ENCODE assay signal across 9 cellular contexts in genomic region chr7:44735403-44736165, GRCh38. TPM values are rescaled to one million over a fixed set of nuclear protein-coding genes. Genes with fewer than 3 reads are reported as not detected.
DNase-seq lines count a peak whose midpoint lies in the region; ATAC-seq and TF ChIP-seq lines count a peak whose summit lies in the region.
"Had no signal": no experiment of that assay in that cellular context is flagged by ENCODE, and none has a peak within 500 bp of the region (broad histone marks: within the 10 kb centered on the region; RNA-seq: fewer than 3 reads in every experiment).

No MANE protein-coding gene starts in this region.

- no peaks in the 10 kb centered on the region for H3K27me3 Mint-ChIP-seq in T-helper 2 cell treated with Interferon-gamma antibody and Interleukin-4, amounts not matched to agents 5 μg/mL and 100 μg/mL, for 36 hours (ENCODE audit: low read depth)

- WGBS in heart right ventricle, 2 donors = 84 to 87% methylated on average over 5 of the region's 5 CpGs

- no peaks in the 10 kb centered on the region for H3K27me3 ChIP-seq in heart right ventricle
- H3K27me3 ChIP-seq: cardiac muscle cell had no signal

- no peak for TF ChIP-seq CTCF in HFF-Myc (IDR thresholded peaks at IDR 0.05; ENCODE audit: low read depth, low read length, missing control alignments)
- no peak for TF ChIP-seq CTCF in heart right ventricle (IDR thresholded peaks at IDR 0.05)

- intact Hi-C loops in heart right ventricle (cut with DNase I) = no loop called here

- H3K4me3 Mint-ChIP-seq in T-helper 2 cell treated with Interferon-gamma antibody and Interleukin-4, amounts not matched to agents 5 μg/mL and 100 μg/mL, for 36 hours = no peak overlapping the region

- H3K9me3 Mint-ChIP-seq in T-helper 2 cell treated with Interferon-gamma antibody and Interleukin-4, amounts not matched to agents 5 μg/mL and 100 μg/mL, for 36 hours = no peaks in the 10 kb centered on the region

- no peaks in the 10 kb centered on the region for H3K36me3 Mint-ChIP-seq in T-helper 2 cell treated with Interferon-gamma antibody and Interleukin-4, amounts not matched to agents 5 μg/mL and 100 μg/mL, for 36 hours (ENCODE audit: low read depth)

- peak overlapping the region; percentile 73 for H3K27ac Mint-ChIP-seq in T-helper 2 cell treated with Interferon-gamma antibody and Interleukin-4, amounts not matched to agents 5 μg/mL and 100 μg/mL, for 36 hours

- H3K4me1 ChIP-seq in heart right ventricle = peaks cover 0 to 9% (median 0%) of the 10 kb centered on the region in 9 donors

- DNase-seq in AG08395 (ENCODE audit: low spot score) (peak; percentile 68), HFF-Myc (ENCODE audit: extremely low read depth, low read depth) (peak; percentile 96), fibroblast of peridontal ligament (ENCODE audit: extremely low read depth) (peak; percentile 98), iPS-NIHi11 (ENCODE audit: low spot score) (no peak), NCI-H1417 treated with DMSO at 0.1 percent for 48 hours (lab: John Stamatoyannopoulos, UW) (no peak), pons (ENCODE audit: low spot score) (no peak), heart right ventricle (no peak)
- peak; percentile 75 for DNase-seq in T-helper 2 cell treated with Interferon-gamma antibody and Interleukin-4, amounts not matched to agents 5 μg/mL and 100 μg/mL, for 36 hours (ENCODE audit: low spot score)

- peaks cover 9% of the 10 kb centered on the region for H3K4me1 Mint-ChIP-seq in T-helper 2 cell treated with Interferon-gamma antibody and Interleukin-4, amounts not matched to agents 5 μg/mL and 100 μg/mL, for 36 hours (ENCODE audit: low read depth)

- H3K4me3 ChIP-seq in HFF-Myc (replicated peaks; ENCODE audit: low read depth, low read length) (no peak overlapping the region), heart right ventricle (no peak overlapping the region)
- H3K4me3 ChIP-seq: cardiac muscle cell had no signal

- H3K27ac ChIP-seq in heart right ventricle = peak overlapping the region in 1 of 10 donors; percentile 21
- H3K27ac ChIP-seq: cardiac muscle cell had no signal

- no peaks in the 10 kb centered on the region for H3K36me3 ChIP-seq in heart right ventricle
- H3K36me3 ChIP-seq: cardiac muscle cell had no signal

- ATAC-seq in heart right ventricle = no peak

- H3K9me3 ChIP-seq in heart right ventricle = no peaks in the 10 kb centered on the region

RNA-seq across cellular contexts. Expression of gene ZMIZ2, which starts 13.1 kb away (rescaled TPM):
- total RNA-seq in heart right ventricle = 10 to 100 TPM; 38.9 to 80.4 (median 47.9) TPM
- 10 to 100 TPM; 26.3 to 87.3 TPM for polyA plus RNA-seq in heart right ventricle

Comparison
In these comparisons a context has a peak if more than half of its experiments do, and no peak if none do; other contexts are left out.
1. DNase-seq: peak in AG08395 (single experiment), HFF-Myc (single experiment), T-helper 2 cell treated with Interferon-gamma antibody and Interleukin-4, amounts not matched to agents 5 μg/mL and 100 μg/mL, for 36 hours (single experiment) and fibroblast of peridontal ligament (single experiment); none in iPS-NIHi11 (single experiment), NCI-H1417 treated with DMSO at 0.1 percent for 48 hours (single experiment), pons (single experiment) and heart right ventricle (0 of 2).